In the genomic region with DNA sequence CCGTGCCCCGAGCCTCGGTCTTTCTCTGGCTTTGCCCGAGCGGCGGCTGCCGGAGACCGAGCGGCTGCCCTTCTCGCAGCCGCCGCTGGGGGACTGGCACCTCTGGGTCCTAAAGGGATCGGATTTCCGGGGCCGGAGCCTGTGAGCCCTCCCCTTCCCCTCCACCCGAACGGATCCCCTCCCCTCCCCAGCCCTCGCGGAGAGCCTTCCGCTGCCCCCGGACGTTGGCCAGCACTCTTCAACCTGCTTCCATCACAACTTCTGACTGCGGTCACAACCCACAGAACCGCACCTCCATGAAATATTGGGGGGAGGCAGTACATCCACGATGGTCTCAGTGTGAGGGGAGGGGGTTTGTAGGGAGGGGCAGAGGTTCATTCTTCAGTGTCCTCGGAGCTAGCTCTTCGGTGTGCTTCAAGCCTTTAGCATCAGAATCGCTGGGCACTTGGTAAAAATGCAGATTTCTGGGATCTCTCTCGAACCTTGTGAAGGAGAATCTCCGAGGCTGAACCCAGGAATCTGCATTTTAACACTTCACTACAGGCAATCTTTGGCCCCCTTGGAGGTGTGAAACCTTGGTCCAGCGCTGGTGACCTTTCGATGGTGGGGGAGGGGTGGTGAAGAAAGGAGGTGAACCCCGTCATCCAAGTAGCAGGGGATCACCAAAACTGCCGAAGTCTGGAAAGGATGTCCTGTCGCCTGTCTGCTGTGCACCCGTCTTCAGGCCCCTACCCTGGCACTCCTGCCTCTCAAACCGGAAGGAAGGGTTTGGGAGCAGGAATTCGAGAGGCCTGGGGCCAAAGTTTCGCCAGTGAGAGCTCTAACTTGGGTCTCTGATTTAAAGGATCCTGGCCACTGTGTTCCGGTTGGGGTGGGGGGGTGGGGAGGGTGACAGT, we compare ENCODE assay signal across 8 cellular contexts. TPM values are rescaled to one million over a fixed set of nuclear protein-coding genes. Genes with fewer than 3 reads are reported as not detected.
DNase-seq lines count a peak whose midpoint lies in the region; ATAC-seq and TF ChIP-seq lines count a peak whose summit lies in the region.

No MANE protein-coding gene starts in this region.

- intact Hi-C loops in left colon (cut with DNase I, micrococcal nuclease): no loop called here

- H3K27ac ChIP-seq in 22Rv1: peak overlapping the region; percentile 89

- TF ChIP-seq CTCF in 22Rv1 (IDR thresholded peaks at IDR 0.05) (peak; percentile 58), choroid plexus epithelial cell (conservative IDR thresholded peaks at IDR 0.05; ENCODE audit: low read depth, low read length) (peak; percentile 70)

- ATAC-seq in GM18502 (IDR thresholded peaks at IDR 0.05; ENCODE audit: poor library complexity, unreplicated experiment) (peak; percentile 41), HG03108 (IDR thresholded peaks at IDR 0.05; ENCODE audit: unreplicated experiment) (peak; percentile 34), left colon (peak; percentile 70)

- peak; percentile 66 for DNase-seq in NCI-H345 treated with DMSO at 0.1 percent for 48 hours (lab: John Stamatoyannopoulos, UW; ENCODE audit: unreplicated experiment)
- DNase-seq in activated CD4-positive, alpha-beta T cell treated with anti-CD3 and anti-CD28 coated beads for 4 hours: peak; percentile 82
- DNase-seq in choroid plexus epithelial cell (ENCODE audit: low read depth): peak; percentile 93
- peak; percentile 92 to 94 for DNase-seq in left colon
- peak; percentile 45 to 72 for DNase-seq in stimulated activated CD4-positive, alpha-beta T cell treated with anti-CD3 and anti-CD28 coated beads, Interleukin-1b, Interleukin-23, amount 100 ng/mL, for 1 hour (ENCODE audit: low read depth in 2 of 2)

- peak overlapping the region; percentile 86 for H3K4me3 ChIP-seq in choroid plexus epithelial cell (ENCODE audit: low read depth, low read length)

RNA-seq across cellular contexts. Expression of gene PPP1R9B, which starts 0.8 kb away (rescaled TPM):
- 10 to 100 TPM; 30.6 to 34.3 TPM for total RNA-seq in left colon

RNA-seq across cellular contexts. Expression of gene SGCA, which starts 14.5 kb away (rescaled TPM):
- 1 to 10 TPM in 1 of 2 donors, under 1 TPM in 1; 0.31 to 4.7 TPM for total RNA-seq in left colon

RNA-seq across cellular contexts. Expression of gene SAMD14, which starts 21.3 kb away (rescaled TPM):
- under 1 TPM; 0.70 to 0.92 TPM for total RNA-seq in left colon

RNA-seq across cellular contexts. Expression of gene COL1A1, which starts 50.1 kb away (rescaled TPM):
- total RNA-seq in left colon: 10 to 100 TPM; 33.5 to 91.9 TPM

RNA-seq across cellular contexts. Expression of gene PDK2, which starts 56.1 kb away (rescaled TPM):
- total RNA-seq in left colon: 10 to 100 TPM; 59.5 to 71.4 TPM

Comparison
In these comparisons a context has a peak if more than half of its experiments do, and no peak if none do; other contexts are left out.
1. Peak in every context shown above with its lines: DNase-seq, ATAC-seq, H3K4me3 ChIP-seq and H3K27ac ChIP-seq.